ENCODE assay signal across 8 cellular contexts in the genomic region with DNA sequence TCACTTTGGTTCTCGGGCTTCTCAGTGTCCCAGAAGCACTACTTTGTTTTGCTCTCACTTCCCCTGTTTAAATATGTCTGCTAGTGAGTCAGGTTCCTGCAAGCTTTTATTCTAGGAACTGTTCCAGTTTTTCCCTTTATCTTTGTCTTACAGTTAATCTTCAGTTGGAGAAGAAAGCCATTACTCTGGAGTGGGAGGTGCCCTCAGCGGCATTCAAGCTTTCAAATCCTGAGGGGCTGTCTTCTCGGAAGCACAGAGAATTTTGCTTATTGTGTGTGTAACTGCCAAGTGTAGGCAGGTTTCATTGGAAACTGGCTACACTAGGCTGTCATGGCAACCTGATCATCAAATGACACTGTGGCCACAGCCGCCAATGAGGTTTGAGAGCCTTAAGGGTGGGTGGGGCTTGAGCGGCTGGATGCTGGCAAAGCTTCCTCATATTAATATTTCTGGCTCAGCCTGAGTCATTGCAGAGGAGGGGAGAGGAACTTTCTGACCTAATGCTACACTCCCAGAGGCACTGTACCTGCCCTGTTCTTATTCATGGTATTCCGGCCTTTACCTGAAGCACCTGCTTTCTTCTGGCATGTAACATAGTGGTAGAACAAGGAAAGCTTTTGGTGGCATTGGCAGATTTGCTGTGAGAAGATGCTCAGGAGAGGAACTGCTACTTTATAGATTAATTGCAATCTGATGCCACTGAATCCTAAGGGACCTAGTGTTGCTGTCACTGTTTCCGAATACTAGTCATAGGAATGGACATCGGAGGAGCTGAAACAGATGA. TPM values are rescaled to one million over a fixed set of nuclear protein-coding genes. Genes with fewer than 3 reads are reported as not detected.
A peak's percentile ranks its signal among the peaks of the same experiment; 100 is the strongest.
DNase-seq lines count a peak whose midpoint lies in the region; ATAC-seq and TF ChIP-seq lines count a peak whose summit lies in the region.

No MANE protein-coding gene starts in this region.

- no peaks in the 10 kb centered on the region for H3K36me3 ChIP-seq in right lobe of liver

- H3K27me3 ChIP-seq in AG04450 (ENCODE audit: control insufficient read depth, insufficient read depth, low read length) (no peaks in the 10 kb centered on the region), right lobe of liver (no peaks in the 10 kb centered on the region)

- DNase-seq in AG04450 (ENCODE audit: low read depth, low spot score): peak; percentile 89
- DNase-seq in NCI-H510A treated with DMSO at 0.1 percent for 48 hours (lab: John Stamatoyannopoulos, UW): peak; percentile 94
- peak; percentile 81 for DNase-seq in activated CD4-positive, alpha-beta T cell treated with anti-CD3 and anti-CD28 coated beads, Interleukin-2, amount 10 ng/mL, durations not matched to agents 7 days and 5 days
- DNase-seq in dermis blood vessel endothelial cell: peak; percentile 99
- peak; percentile 73 to 76 (median 74) for DNase-seq in right lobe of liver
- DNase-seq in stimulated activated CD4-positive, alpha-beta T cell treated with anti-CD3 and anti-CD28 coated beads, Interleukin-2, amount 100 ng/mL, for 48 hours: peak; percentile 71 to 76

- H3K9me3 ChIP-seq in AG04450 (ENCODE audit: control insufficient read depth, insufficient read depth, low read length) (no peaks in the 10 kb centered on the region), right lobe of liver (no peaks in the 10 kb centered on the region)

- H3K4me3 ChIP-seq in AG04450 (ENCODE audit: low read depth, low read length): peak overlapping the region; percentile 42
- no peak overlapping the region for H3K4me3 ChIP-seq in right lobe of liver

- CTCF ChIA-PET in AG04450 (lab: Charles Lee): interaction anchor here (1.3 to 6.7 kb wide), 5 partner anchors 23 to 151 kb away, joined by 4 to 42 read pairs (median 13); no protein-coding TSS in a partner anchor
- CTCF ChIA-PET in activated CD4-positive, alpha-beta T cell treated with anti-CD3 and anti-CD28 coated beads, Interleukin-2, amount 10 ng/mL, durations not matched to agents 7 days and 5 days (lab: Charles Lee): interaction anchor here (0.5 to 4.4 kb wide), 4 partner anchors 13 to 244 kb away, joined by 3 to 27 read pairs (median 4); no protein-coding TSS in a partner anchor

- no peaks in the 10 kb centered on the region for H3K27me3 Mint-ChIP-seq in activated CD4-positive, alpha-beta T cell treated with anti-CD3 and anti-CD28 coated beads, Interleukin-2, amount 10 ng/mL, durations not matched to agents 7 days and 5 days

- POLR2A ChIA-PET in AG04450 (lab: Yijun Ruan, JAX): interaction anchor here (0.6 to 1.6 kb wide), 4 partner anchors 13 to 170 kb away, joined by 3 to 7 read pairs (median 4); a partner anchor contains a TSS
- POLR2A ChIA-PET in activated CD4-positive, alpha-beta T cell treated with anti-CD3 and anti-CD28 coated beads, Interleukin-2, amount 10 ng/mL, durations not matched to agents 7 days and 5 days (lab: Charles Lee): interaction anchor here (0.8 to 1.0 kb wide), 2 partner anchors 22 to 27 kb away, joined by 3 to 4 read pairs; a partner anchor contains a TSS

- peak; percentile 76 for ATAC-seq in GM19025 (IDR thresholded peaks at IDR 0.05; ENCODE audit: low read depth, unreplicated experiment)
- peak; percentile 95 for ATAC-seq in HG03280 (IDR thresholded peaks at IDR 0.05; ENCODE audit: unreplicated experiment)
- peak; percentile 14 to 41 (median 30) for ATAC-seq in right lobe of liver

- H3K4me1 ChIP-seq in right lobe of liver: peaks cover 0 to 44% (median 15%) of the 10 kb centered on the region in 4 donors

- H3K27ac ChIP-seq in AG04450 (ENCODE audit: low read depth, low read length): peak overlapping the region; percentile 84
- peak overlapping the region; percentile 28 to 61 (median 57) for H3K27ac ChIP-seq in right lobe of liver

- WGBS in right lobe of liver (ENCODE audit: insufficient coverage, low coverage, low lambda C conversion rate, missing lambda C conversion rate): 48% methylated on average over 8 of the region's 8 CpGs

- peak overlapping the region; percentile 81 for H3K27ac Mint-ChIP-seq in activated CD4-positive, alpha-beta T cell treated with anti-CD3 and anti-CD28 coated beads, Interleukin-2, amount 10 ng/mL, durations not matched to agents 7 days and 5 days

- no peak for TF ChIP-seq POLR2A in right lobe of liver (IDR thresholded peaks at IDR 0.05)

- peaks cover 64% of the 10 kb centered on the region for H3K4me1 Mint-ChIP-seq in activated CD4-positive, alpha-beta T cell treated with anti-CD3 and anti-CD28 coated beads, Interleukin-2, amount 10 ng/mL, durations not matched to agents 7 days and 5 days

- peak overlapping the region; percentile 25 for H3K4me3 Mint-ChIP-seq in activated CD4-positive, alpha-beta T cell treated with anti-CD3 and anti-CD28 coated beads, Interleukin-2, amount 10 ng/mL, durations not matched to agents 7 days and 5 days

- H3K36me3 Mint-ChIP-seq in activated CD4-positive, alpha-beta T cell treated with anti-CD3 and anti-CD28 coated beads, Interleukin-2, amount 10 ng/mL, durations not matched to agents 7 days and 5 days (ENCODE audit: low read depth): peaks cover 12% of the 10 kb centered on the region

- TF ChIP-seq CTCF in AG04450 (IDR thresholded peaks at IDR 0.05; ENCODE audit: low read depth, low read length) (no peak), right lobe of liver (IDR thresholded peaks at IDR 0.05) (no peak)

- H3K9me3 Mint-ChIP-seq in activated CD4-positive, alpha-beta T cell treated with anti-CD3 and anti-CD28 coated beads, Interleukin-2, amount 10 ng/mL, durations not matched to agents 7 days and 5 days: no peaks in the 10 kb centered on the region

- intact Hi-C loops in right lobe of liver (cut with DNase I): no loop called here

RNA-seq across cellular contexts. Expression of a gene that starts 26.3 kb away (rescaled TPM):
- 12.0 and 12.6 TPM in 2 replicates for polyA plus RNA-seq in AG04450 (2011; rRNA removed)
- polyA minus RNA-seq in AG04450 (2011; rRNA and poly(A)+ RNA removed): 20.6 TPM in 2 replicates
- 10 to 100 TPM; 14.6 to 18.4 TPM for total RNA-seq in activated CD4-positive, alpha-beta T cell treated with anti-CD3 and anti-CD28 coated beads, Interleukin-2, amount 10 ng/mL, durations not matched to agents 7 days and 5 days
- 34.1 and 64.7 TPM in 2 replicates for total RNA-seq in dermis blood vessel endothelial cell
- total RNA-seq in right lobe of liver: 10 to 100 TPM; 21.2 to 81.5 (median 53.3) TPM

RNA-seq across cellular contexts. Expression of a gene that starts 27.2 kb away (rescaled TPM):
- 7.5 and 8.9 TPM in 2 replicates for polyA plus RNA-seq in AG04450 (2011; rRNA removed)
- polyA minus RNA-seq in AG04450 (2011; rRNA and poly(A)+ RNA removed): 6.9 and 9.8 TPM in 2 replicates
- 10 to 100 TPM; 13.9 to 14.2 TPM for total RNA-seq in activated CD4-positive, alpha-beta T cell treated with anti-CD3 and anti-CD28 coated beads, Interleukin-2, amount 10 ng/mL, durations not matched to agents 7 days and 5 days
- total RNA-seq in dermis blood vessel endothelial cell (12.8 and 13.8 TPM in 2 replicates), right lobe of liver (1 to 10 TPM; 3.9 to 6.8 (median 5.7) TPM)

RNA-seq across cellular contexts. Expression of a gene that starts 33.2 kb away (rescaled TPM):
- polyA plus RNA-seq in AG04450 (2011; rRNA removed): 56.3 and 75.2 TPM in 2 replicates
- polyA minus RNA-seq in AG04450 (2011; rRNA and poly(A)+ RNA removed): 50.5 and 68.7 TPM in 2 replicates
- 10 to 100 TPM; 57.2 to 59.9 TPM for total RNA-seq in activated CD4-positive, alpha-beta T cell treated with anti-CD3 and anti-CD28 coated beads, Interleukin-2, amount 10 ng/mL, durations not matched to agents 7 days and 5 days
- total RNA-seq in dermis blood vessel endothelial cell (52.8 and 87.3 TPM in 2 replicates), right lobe of liver (10 to 100 TPM; 27.2 to 67.2 (median 30.5) TPM)

RNA-seq across cellular contexts. Expression of a gene that starts 54.9 kb away (rescaled TPM):
- polyA plus RNA-seq in AG04450 (2011; rRNA removed): not detected in 2 replicates
- not detected in 2 replicates for polyA minus RNA-seq in AG04450 (2011; rRNA and poly(A)+ RNA removed)
- total RNA-seq in activated CD4-positive, alpha-beta T cell treated with anti-CD3 and anti-CD28 coated beads, Interleukin-2, amount 10 ng/mL, durations not matched to agents 7 days and 5 days: not detected
- total RNA-seq in dermis blood vessel endothelial cell (0.14 TPM in 1 of 2 replicates, not detected in the other), right lobe of liver (10 to 100 TPM in 4 of 6 experiments, 1 to 10 TPM in 2; 2.7 to 81.8 (median 18.1) TPM)

Comparison
In these comparisons a context has a peak if more than half of its experiments do, and no peak if none do; other contexts are left out.
1. ATAC-seq: peak in every context shown above with its lines; median percentile 95 in HG03280; 76 in GM19025; 30 in right lobe of liver.